Comparison of ENCODE assay signal across 22 cellular contexts in the genomic region with DNA sequence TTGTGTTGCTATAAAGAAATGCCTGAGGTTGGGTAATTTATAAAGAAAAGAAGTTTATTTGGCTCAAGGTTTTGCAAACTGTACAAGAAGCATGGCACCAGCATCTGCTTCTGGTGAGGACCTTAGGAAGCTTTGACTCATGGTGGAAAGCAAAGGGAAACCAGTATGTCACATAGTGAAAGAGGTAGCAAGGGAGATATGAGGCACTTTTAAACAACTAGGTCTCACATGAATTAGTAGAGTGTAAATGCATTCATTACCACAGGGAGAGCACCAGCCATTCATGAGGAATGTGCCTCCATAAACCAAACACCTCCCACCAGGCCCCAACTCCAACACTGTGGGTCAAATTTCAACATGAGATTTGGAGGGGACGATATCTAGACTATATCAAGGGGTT.
"Had no signal": no experiment of that assay in that cellular context is flagged by ENCODE, and none has a peak within 500 bp of the region (broad histone marks: within the 10 kb centered on the region; RNA-seq: fewer than 3 reads in every experiment).

No MANE protein-coding gene starts in this region.

- DNase-seq: colonic mucosa; effector CD8-positive, alpha-beta T cell; endodermal cell; foreskin fibroblast; gastrocnemius medialis; head of caudate nucleus; kidney; mucosa of descending colon; naive B cell; right lobe of liver; small intestine; stimulated activated CD4-positive, alpha-beta T cell treated with anti-CD3 and anti-CD28 coated beads, Interleukin-15, amount 100 ng/mL, for 24 hours; stimulated activated CD4-positive, alpha-beta T cell treated with anti-CD3 and anti-CD28 coated beads, Interleukin-2, amount 100 ng/mL, for 48 hours; stimulated activated naive CD4-positive, alpha-beta T cell; upper lobe of left lung had no signal

- H3K27ac Mint-ChIP-seq: dendritic cell treated with granulocyte-macrophage colony-stimulating factor and Interleukin-4, amounts not matched to agents 40 ng/mL and 50 ng/mL, for 4 days; endodermal cell; memory B cell; naive B cell; nephron; neural progenitor cell; progenitor cell of endocrine pancreas had no signal

- H3K36me3 Mint-ChIP-seq: naive B cell, neural progenitor cell had no signal

- ATAC-seq: esophagus mucosa, gastrocnemius medialis, left lobe of liver, mucosa of descending colon, right lobe of liver had no signal

- H3K4me3 Mint-ChIP-seq: dendritic cell treated with granulocyte-macrophage colony-stimulating factor and Interleukin-4, amounts not matched to agents 40 ng/mL and 50 ng/mL, for 4 days; endodermal cell; memory B cell; naive B cell; nephron; neural progenitor cell had no signal

- H3K4me1 Mint-ChIP-seq: endodermal cell, memory B cell, naive B cell, nephron, neural progenitor cell had no signal
